13 cellular contexts compared by ENCODE assay signal in the genomic region with DNA sequence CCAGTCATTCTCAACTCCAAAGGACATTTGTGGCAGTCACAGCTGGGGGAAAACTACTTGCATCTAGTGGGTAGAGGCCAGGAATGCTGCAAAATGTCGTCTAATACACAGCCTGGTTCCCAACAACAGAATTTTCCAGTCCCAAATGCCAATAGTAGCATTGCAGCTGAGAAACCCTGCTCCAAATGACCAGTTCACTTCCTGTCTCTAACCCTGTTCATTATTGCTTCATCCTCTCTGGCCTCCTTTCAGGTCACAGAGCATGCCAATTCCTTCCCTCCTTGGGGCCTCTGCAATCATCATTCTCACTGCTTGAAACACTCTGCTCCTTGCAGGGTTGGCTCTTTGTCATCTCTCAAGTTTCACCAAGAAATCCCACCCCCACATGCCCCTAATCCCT.
A peak's percentile ranks its signal among the peaks of the same experiment; 100 is the strongest.
DNase-seq lines count a peak whose midpoint lies in the region; FAIRE-seq and TF ChIP-seq lines count a peak whose summit lies in the region.
"Had no signal": no experiment of that assay in that cellular context is flagged by ENCODE, and none has a peak within 500 bp of the region (broad histone marks: within the 10 kb centered on the region; RNA-seq: fewer than 3 reads in every experiment).

No MANE protein-coding gene starts in this region.

- no peak overlapping the region for H2BK120ac ChIP-seq in H1 (replicated peaks; ENCODE audit: low read depth, low read length)

- H2BK20ac ChIP-seq in H1 (ENCODE audit: low read length) = no peak overlapping the region

- CTCF ChIA-PET in H1 (lab: Charles Lee; ENCODE audit: partially characterized antibody) = no interaction called here

- H3K9me3 ChIP-seq in H1 (ENCODE audit: insufficient read depth in 2 of 2, low read depth in 1 of 2, low read length in 1 of 2) (no peaks in the 10 kb centered on the region), prostate gland (no peaks in the 10 kb centered on the region)
- H3K9me3 ChIP-seq: BLaER1 had no signal

- H4K5ac ChIP-seq in H1 (ENCODE audit: insufficient read length, low read depth, low read length) = no peak overlapping the region

- H2AK5ac ChIP-seq in H1 (ENCODE audit: low read depth, low read length) = no peak overlapping the region

- no peak overlapping the region for H3K18ac ChIP-seq in H1 (ENCODE audit: extremely low read depth, low read length)

- no peak for FAIRE-seq in H1 (lab: Jason Lieb, UNC)

- no peak overlapping the region for H3K56ac ChIP-seq in H1 (replicated peaks; ENCODE audit: insufficient read length, low read depth, low read length)

- H3K9me3 Mint-ChIP-seq in mesothelial cell of epicardium (no peaks in the 10 kb centered on the region), CD14-positive monocyte (peaks cover 0 to 7% (median 3%) of the 10 kb centered on the region in 7 donors)
- H3K9me3 Mint-ChIP-seq: activated CD8-positive, alpha-beta T cell treated with anti-CD3 and anti-CD28 coated beads for 36 hours had no signal

- H2BK12ac ChIP-seq in H1 (ENCODE audit: low read depth, low read length) = peak overlapping the region; percentile 14; the same call in 1 of the 2 replicates

- no peak for TF ChIP-seq EP300 in H1 (IDR thresholded peaks at IDR 0.05; ENCODE audit: borderline replicate concordance in 1 of 2, low read depth in 2 of 2, low read length in 2 of 2)

- DNase-seq in A172 (ENCODE audit: low spot score) (peak; percentile 68), NCI-H226 (peak; percentile 79), H1 (ENCODE audit: low read depth in 1 of 2, low spot score in 2 of 2) (no peak), mesothelial cell of epicardium (ENCODE audit: low spot score in 2 of 2, unreplicated experiment in 2 of 2) (no peak), prostate gland (ENCODE audit: low spot score) (no peak), medulla oblongata (ENCODE audit: extremely low spot score) (no peak), CD14-positive monocyte (ENCODE audit: low spot score) (no peak)
- no peak for DNase-seq in activated CD4-positive, CD25-positive, alpha-beta regulatory T cell treated with anti-CD3 and anti-CD28 coated beads, Interleukin-2, amount 50 U/mL, for 72 hours
- DNase-seq: activated CD8-positive, alpha-beta T cell treated with anti-CD3 and anti-CD28 coated beads for 36 hours; effector CD4-positive, alpha-beta T cell; NCI-H510A; occipital lobe had no signal

- no peaks in the 10 kb centered on the region; a peak in 1 of 8 replicates for H3K36me3 ChIP-seq in H1 (ENCODE audit: control insufficient read depth in 2 of 4, insufficient read depth in 4 of 4, low read length in 3 of 4)
- no peaks in the 10 kb centered on the region for H3K36me3 ChIP-seq in prostate gland
- H3K36me3 ChIP-seq: BLaER1 had no signal

- POLR2A ChIA-PET in H1 (lab: Charles Lee; ENCODE audit: partially characterized antibody) = no interaction called here

- H4K91ac ChIP-seq in H1 (replicated peaks; ENCODE audit: insufficient read length, low read length) = no peak overlapping the region

- H4K8ac ChIP-seq in H1 (ENCODE audit: extremely low read depth, insufficient read depth, low read length) = no peak overlapping the region

- H3K27me3 Mint-ChIP-seq in mesothelial cell of epicardium (ENCODE audit: low read depth) = no peaks in the 10 kb centered on the region
- peaks cover 14 to 35% (median 28%) of the 10 kb centered on the region in 3 donors for H3K27me3 Mint-ChIP-seq in CD14-positive monocyte (ENCODE audit: low read depth in 3 of 3)

- H3K14ac ChIP-seq in H1 (ENCODE audit: insufficient read length) = no peak overlapping the region

- H2BK5ac ChIP-seq in H1 (ENCODE audit: low read depth, low read length) = no peak overlapping the region

- H2AFZ ChIP-seq in H1 (ENCODE audit: low read length) = 0 out of 2 replicates have a peak overlapping the region, but pooled peaks have one; percentile 2

- H2BK15ac ChIP-seq in H1 (ENCODE audit: low read length) = no peak overlapping the region

- H3K36me3 Mint-ChIP-seq in mesothelial cell of epicardium (no peaks in the 10 kb centered on the region), CD14-positive monocyte (no peaks in the 10 kb centered on the region)

- no peaks in the 10 kb centered on the region for H3K27me3 ChIP-seq in H1 (replicated peaks in 1 of 4; ENCODE audit: control insufficient read depth in 3 of 4, extremely low read depth in 1 of 4, insufficient read depth in 3 of 4, low read length in 3 of 4)
- H3K27me3 ChIP-seq in prostate gland (replicated peaks; ENCODE audit: insufficient read depth) = no peaks in the 10 kb centered on the region
- H3K27me3 ChIP-seq: BLaER1 had no signal

- TF ChIP-seq POLR2A in H1 (IDR thresholded peaks at IDR 0.05; ENCODE audit: control extremely low read depth in 1 of 2, low read depth in 2 of 2, low read length in 2 of 2) = no peak
- TF ChIP-seq POLR2A in prostate gland (IDR thresholded peaks at IDR 0.05) = no peak

- no peaks in the 10 kb centered on the region for H3K79me1 ChIP-seq in H1 (ENCODE audit: low read depth, low read length)

- H3K4me3 Mint-ChIP-seq in mesothelial cell of epicardium (no peak overlapping the region), CD14-positive monocyte (no peak overlapping the region)
- H3K4me3 Mint-ChIP-seq: activated CD8-positive, alpha-beta T cell treated with anti-CD3 and anti-CD28 coated beads for 36 hours had no signal

- WGBS in H1 (ENCODE audit: extremely low coverage in 1 of 2, insufficient coverage in 1 of 2, insufficient read length in 1 of 2, insufficient replicate concordance in 2 of 2, low coverage in 1 of 2, low lambda C conversion rate in 2 of 2, missing lambda C conversion rate in 1 of 2), 2 experiments = 90% methylated on average over 1 of the region's 1 CpG; no CpG with 5 or more reads in 1 of the 2 experiments
- WGBS in prostate gland = 55% methylated on average over 1 of the region's 1 CpG

- no peaks in the 10 kb centered on the region for H4K20me1 ChIP-seq in H1 (replicated peaks in 1 of 2; ENCODE audit: control insufficient read depth in 1 of 2, insufficient read depth in 2 of 2, low read length in 2 of 2)
- H4K20me1 ChIP-seq: BLaER1 had no signal

- H3K4me1 Mint-ChIP-seq in mesothelial cell of epicardium = peaks cover 43% of the 10 kb centered on the region
- H3K4me1 Mint-ChIP-seq in CD14-positive monocyte = peaks cover 2% of the 10 kb centered on the region

- no peaks in the 10 kb centered on the region; the same call in 1 of the 2 replicates for H3K23me2 ChIP-seq in H1 (ENCODE audit: low read depth, low read length)

- no peak for TF ChIP-seq RAD21 in H1 (IDR thresholded peaks at IDR 0.05 in 1 of 2, conservative IDR thresholded peaks at IDR 0.05 in 1 of 2; ENCODE audit: low read depth in 2 of 2, low read length in 2 of 2)

- H3K27ac Mint-ChIP-seq in mesothelial cell of epicardium (peak overlapping the region; percentile 57), CD14-positive monocyte (no peak overlapping the region)
- H3K27ac Mint-ChIP-seq: activated CD8-positive, alpha-beta T cell treated with anti-CD3 and anti-CD28 coated beads for 36 hours had no signal

- no peak for TF ChIP-seq CTCF in H1 (IDR thresholded peaks at IDR 0.05; ENCODE audit: control extremely low read depth in 1 of 3, insufficient read depth in 1 of 3, low read depth in 1 of 3, low read length in 3 of 3)
- TF ChIP-seq CTCF in mesothelial cell of epicardium (IDR thresholded peaks at IDR 0.05; ENCODE audit: unreplicated experiment) = no peak
- TF ChIP-seq CTCF in prostate gland (IDR thresholded peaks at IDR 0.05) = no peak
- TF ChIP-seq CTCF in CD14-positive monocyte (IDR thresholded peaks at IDR 0.05) = no peak

- H3K4me1 ChIP-seq in H1 (replicated peaks in 1 of 4; ENCODE audit: control insufficient read depth in 3 of 4, insufficient read depth in 4 of 4, low read length in 3 of 4) (no peaks in the 10 kb centered on the region), prostate gland (replicated peaks) (peaks cover 7% of the 10 kb centered on the region)

- H3K23ac ChIP-seq in H1 (ENCODE audit: insufficient read length) = no peak overlapping the region

- no peak overlapping the region for H3K4me2 ChIP-seq in H1 (ENCODE audit: insufficient read depth in 1 of 2, low read depth in 2 of 2, low read length in 2 of 2)
- H3K4me2 ChIP-seq: BLaER1 had no signal

- no peak overlapping the region for H3K27ac ChIP-seq in H1 (ENCODE audit: low read depth, low read length)
- H3K27ac ChIP-seq in prostate gland = no peak overlapping the region
- H3K27ac ChIP-seq: BLaER1 had no signal

- no peaks in the 10 kb centered on the region for H3K79me2 ChIP-seq in H1 (ENCODE audit: control insufficient read depth in 1 of 2, insufficient read depth in 2 of 2, low read length in 2 of 2)

- no peak overlapping the region for H3K4ac ChIP-seq in H1 (replicated peaks; ENCODE audit: insufficient read length, low read depth, low read length)

- intact Hi-C loops in prostate gland (cut with DNase I) = no loop called here
- intact Hi-C loops in CD14-positive monocyte (cut with micrococcal nuclease) = no loop called here

- H3K4me3 ChIP-seq in H1 (ENCODE audit: extremely low read depth in 1 of 4, insufficient read depth in 2 of 4, low read depth in 3 of 4, low read length in 4 of 4) = no peak overlapping the region
- H3K4me3 ChIP-seq in prostate gland = no peak overlapping the region
- H3K4me3 ChIP-seq: BLaER1 had no signal

- H3K9ac ChIP-seq in H1 (replicated peaks in 1 of 4; ENCODE audit: extremely low read depth in 1 of 4, low read depth in 3 of 4, low read length in 3 of 4) = no peak overlapping the region
- H3K9ac ChIP-seq: BLaER1 had no signal

TF ChIP-seq in H1, 55 proteins besides CTCF, POLR2A, EP300 and RAD21:
- TF ChIP-seq SP4 (IDR thresholded peaks at IDR 0.05; ENCODE audit: low read length) (no peak), CEBPB (IDR thresholded peaks at IDR 0.05; ENCODE audit: low read depth, low read length) (0 out of 2 replicates have a peak, but pooled peaks have one; percentile 28)
TF ChIP-seq in H1: peak in this region for 1.

Comparison
In these comparisons a context has a peak if more than half of its experiments do, and no peak if none do; other contexts are left out.
1. DNase-seq: peak in A172 (single experiment) and NCI-H226 (single experiment); none in H1 (0 of 2), mesothelial cell of epicardium (0 of 2), activated CD4-positive, CD25-positive, alpha-beta regulatory T cell treated with anti-CD3 and anti-CD28 coated beads, Interleukin-2, amount 50 U/mL, for 72 hours (single experiment), prostate gland (single experiment), medulla oblongata (single experiment) and CD14-positive monocyte (single experiment).